ENCODE assay signal across 1 cellular context in genomic region chr17:17539591-17539990, GRCh38.
TF ChIP-seq lines count a peak whose summit lies in the region.

No MANE protein-coding gene starts in this region.

TF ChIP-seq in A549, 52 proteins besides CTCF, POLR2A, EP300 and RAD21 (continued from another document):
- TF ChIP-seq, protein P1, sequence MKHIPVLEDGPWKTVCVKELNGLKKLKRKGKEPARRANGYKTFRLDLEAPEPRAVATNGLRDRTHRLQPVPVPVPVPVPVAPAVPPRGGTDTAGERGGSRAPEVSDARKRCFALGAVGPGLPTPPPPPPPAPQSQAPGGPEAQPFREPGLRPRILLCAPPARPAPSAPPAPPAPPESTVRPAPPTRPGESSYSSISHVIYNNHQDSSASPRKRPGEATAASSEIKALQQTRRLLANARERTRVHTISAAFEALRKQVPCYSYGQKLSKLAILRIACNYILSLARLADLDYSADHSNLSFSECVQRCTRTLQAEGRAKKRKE (CRISPR knock-in tag; IDR thresholded peaks at IDR 0.05; ENCODE audit: low read depth) = no peak
- TF ChIP-seq KDM5A (IDR thresholded peaks at IDR 0.05) (no peak), ZNF302 (CRISPR knock-in tag; IDR thresholded peaks at IDR 0.05) (no peak)
